31 cellular contexts compared by ENCODE assay signal in genomic region chr1:28789816-28790215, GRCh38. TPM values are rescaled to one million over a fixed set of nuclear protein-coding genes. Genes with fewer than 3 reads are reported as not detected.
"Had no signal": no experiment of that assay in that cellular context is flagged by ENCODE, and none has a peak within 500 bp of the region (broad histone marks: within the 10 kb centered on the region; RNA-seq: fewer than 3 reads in every experiment).

No MANE protein-coding gene starts in this region.

- H3K27ac ChIP-seq: coronary artery, dorsolateral prefrontal cortex, epithelial cell of prostate, esophagus squamous epithelium, gastrocnemius medialis, heart right ventricle, left lung, lower lobe of right lung had no signal

- H3K27me3 ChIP-seq: dorsolateral prefrontal cortex, esophagus squamous epithelium, gastrocnemius medialis, left lung had no signal

- H3K27ac Mint-ChIP-seq: effector memory CD8-positive, alpha-beta T cell; endodermal cell; mesothelial cell of epicardium had no signal

- H3K36me3 Mint-ChIP-seq: mesothelial cell of epicardium had no signal

- FAIRE-seq: colon, endometrium, islet of Langerhans, keratinocyte had no signal

- H3K36me3 ChIP-seq: esophagus squamous epithelium, gastrocnemius medialis, heart right ventricle, left lung, lower lobe of right lung had no signal

- H3K4me3 Mint-ChIP-seq: effector memory CD8-positive, alpha-beta T cell; endodermal cell; mesothelial cell of epicardium had no signal

- H3K4me1 ChIP-seq: lower lobe of right lung had no signal

- H3K4me3 ChIP-seq: coronary artery, dorsolateral prefrontal cortex, esophagus squamous epithelium, gastrocnemius medialis, heart right ventricle, left lung, lower lobe of right lung, mucosa of descending colon had no signal

- ATAC-seq: effector memory CD8-positive, alpha-beta T cell; esophagus mucosa; gastrocnemius medialis; heart right ventricle; left cardiac atrium; left lung; left ventricle myocardium superior; lower lobe of right lung; mucosa of descending colon had no signal

- H3K9me3 Mint-ChIP-seq: effector memory CD8-positive, alpha-beta T cell; endodermal cell; mesothelial cell of epicardium had no signal

- DNase-seq: dermis blood vessel endothelial cell; dorsolateral prefrontal cortex; effector CD4-positive, alpha-beta T cell; effector memory CD8-positive, alpha-beta T cell; endodermal cell; erythroblast; esophagus squamous epithelium; foreskin fibroblast; gastrocnemius medialis; glutamatergic neuron; head of caudate nucleus; heart right ventricle; hippocampal formation; left cardiac atrium; left lung; left ventricle myocardium superior; lower lobe of right lung; mesenchymal stem cell; mucosa of descending colon had no signal

- H3K9me3 ChIP-seq: esophagus squamous epithelium, gastrocnemius medialis, heart right ventricle, left lung, lower lobe of right lung, mucosa of descending colon had no signal

RNA-seq across cellular contexts. Expression of gene OPRD1, which starts 22.2 kb away (rescaled TPM):
- total RNA-seq: esophagus mucosa, esophagus squamous epithelium, left cardiac atrium, left lung, left ventricle myocardium superior, lower leg skin, lower lobe of right lung, lung microvascular endothelial cell, mesenteric fat pad, myocyte had no signal
- polyA plus RNA-seq: heart right ventricle, keratinocyte had no signal
